8 cellular contexts compared by ENCODE assay signal in genomic region chr6:36422714-36423100, GRCh38. TPM values are rescaled to one million over a fixed set of nuclear protein-coding genes. Genes with fewer than 3 reads are reported as not detected.
A peak's percentile ranks its signal among the peaks of the same experiment; 100 is the strongest.
DNase-seq lines count a peak whose midpoint lies in the region; ATAC-seq and TF ChIP-seq lines count a peak whose summit lies in the region.

No MANE protein-coding gene starts in this region.

- no peaks in the 10 kb centered on the region for H3K36me3 ChIP-seq in naive thymus-derived CD4-positive, alpha-beta T cell (ENCODE audit: control insufficient read depth in 2 of 3, insufficient read depth in 3 of 3, low read length in 3 of 3)

- no peaks in the 10 kb centered on the region for H3K9me3 ChIP-seq in naive thymus-derived CD4-positive, alpha-beta T cell (ENCODE audit: control insufficient read depth in 2 of 3, low read length in 3 of 3)

- intact Hi-C loops in naive thymus-derived CD4-positive, alpha-beta T cell (cut with micrococcal nuclease), result loop anchor here (1.0 to 5.0 kb wide), 12 partner anchors 20 to 1275 kb away; partner anchors contain the start of genes SRSF3 (in 2 of the 2), STK38 (in 2 of the 2), CDKN1A (in 1 of the 2) and KCTD20 (in 1 of the 2)

- H3K4me1 ChIP-seq in naive thymus-derived CD4-positive, alpha-beta T cell (ENCODE audit: control insufficient read depth in 2 of 2, insufficient read depth in 2 of 2, low read length in 2 of 2), result peaks cover 0 to 10% of the 10 kb centered on the region in 2 donors

- CTCF ChIA-PET in naive thymus-derived CD4-positive, alpha-beta T cell (lab: Charles Lee), result interaction anchor here (0.9 to 1.8 kb wide), 10 partner anchors 17 to 256 kb away, joined by 3 to 10 read pairs (median 4); partner anchors contain the start of gene CDKN1A

- H3K27me3 ChIP-seq in naive thymus-derived CD4-positive, alpha-beta T cell (ENCODE audit: control insufficient read depth in 2 of 2, insufficient read depth in 2 of 2, low read length in 2 of 2), result no peaks in the 10 kb centered on the region

- peak overlapping the region; percentile 85 to 96 (median 94) for H3K4me3 Mint-ChIP-seq in naive thymus-derived CD4-positive, alpha-beta T cell

- H3K4me1 Mint-ChIP-seq in naive thymus-derived CD4-positive, alpha-beta T cell, result peaks cover 10 to 21% (median 18%) of the 10 kb centered on the region in 7 donors

- no peaks in the 10 kb centered on the region for H3K27me3 Mint-ChIP-seq in naive thymus-derived CD4-positive, alpha-beta T cell

- ATAC-seq in HG03520 (IDR thresholded peaks at IDR 0.05; ENCODE audit: unreplicated experiment), result peak; percentile 8
- ATAC-seq in naive thymus-derived CD4-positive, alpha-beta T cell, result no peak

- peak overlapping the region; percentile 84 to 97 (median 93) for H3K27ac Mint-ChIP-seq in naive thymus-derived CD4-positive, alpha-beta T cell

- POLR2A ChIA-PET in naive thymus-derived CD4-positive, alpha-beta T cell (lab: Charles Lee), result interaction anchor here (0.7 to 1.9 kb wide), 16 partner anchors 20 to 256 kb away, joined by 3 to 9 read pairs (median 4); partner anchors contain the start of genes CDKN1A, KCTD20, PXT1 and SRSF3

- TF ChIP-seq CTCF in AG10803 (conservative IDR thresholded peaks at IDR 0.05; ENCODE audit: low read length), result no peak

- no peaks in the 10 kb centered on the region for H3K9me3 Mint-ChIP-seq in naive thymus-derived CD4-positive, alpha-beta T cell

- H3K27ac ChIP-seq in caudate nucleus (ENCODE audit: low read depth, low read length), result peak overlapping the region; percentile 75
- H3K27ac ChIP-seq in naive thymus-derived CD4-positive, alpha-beta T cell (ENCODE audit: low read depth, low read length), result peak overlapping the region; percentile 75

- no peaks in the 10 kb centered on the region for H3K36me3 Mint-ChIP-seq in naive thymus-derived CD4-positive, alpha-beta T cell

- peak overlapping the region; percentile 67 for H3K4me3 ChIP-seq in AG10803 (ENCODE audit: low read length)
- peak overlapping the region; percentile 70 for H3K4me3 ChIP-seq in naive thymus-derived CD4-positive, alpha-beta T cell (ENCODE audit: low read length)

- DNase-seq in AG10803 (ENCODE audit: low read depth), result no peak
- DNase-seq in caudate nucleus (lab: John Stamatoyannopoulos, UW), result no peak
- no peak for DNase-seq in naive thymus-derived CD4-positive, alpha-beta T cell
- DNase-seq in NOMO-1 (lab: John Stamatoyannopoulos, UW; ENCODE audit: unreplicated experiment in 2 of 2), result no peak
- DNase-seq in GDM1 (lab: John Stamatoyannopoulos, UW), result no peak
- no peak for DNase-seq in SHP77 treated with DMSO at 0.1 percent for 48 hours (lab: John Stamatoyannopoulos, UW)
- DNase-seq in kidney tubule cell (ENCODE audit: low spot score), result no peak

RNA-seq across cellular contexts. Expression of gene PXT1, which starts 19.9 kb away (rescaled TPM):
- total RNA-seq in naive thymus-derived CD4-positive, alpha-beta T cell, result under 1 TPM; 0.15 to 0.64 (median 0.32) TPM
- not detected for polyA plus RNA-seq in naive thymus-derived CD4-positive, alpha-beta T cell

RNA-seq across cellular contexts. Expression of gene KCTD20, which starts 20.1 kb away (rescaled TPM):
- total RNA-seq in naive thymus-derived CD4-positive, alpha-beta T cell, result 10 to 100 TPM; 33.0 to 55.8 (median 33.2) TPM
- polyA plus RNA-seq in naive thymus-derived CD4-positive, alpha-beta T cell, result 10 to 100 TPM; 27.7 to 29.8 TPM

RNA-seq across cellular contexts. Expression of gene ETV7, which starts 35.2 kb away (rescaled TPM):
- 10 to 100 TPM in 1 of 5 experiments, under 1 TPM in 2, not detected in 2; 0.32 to 12.5 (median 0.40) TPM for total RNA-seq in naive thymus-derived CD4-positive, alpha-beta T cell
- 1 to 10 TPM in 1 of 2 donors, under 1 TPM in 1; 0.79 to 1.1 TPM for polyA plus RNA-seq in naive thymus-derived CD4-positive, alpha-beta T cell
